23 cellular contexts compared by ENCODE assay signal in genomic region chr1:56235909-56236510, GRCh38.
A peak's percentile ranks its signal among the peaks of the same experiment; 100 is the strongest.
DNase-seq lines count a peak whose midpoint lies in the region; ATAC-seq, FAIRE-seq and TF ChIP-seq lines count a peak whose summit lies in the region.
"Had no signal": no experiment of that assay in that cellular context is flagged by ENCODE, and none has a peak within 500 bp of the region (broad histone marks: within the 10 kb centered on the region; RNA-seq: fewer than 3 reads in every experiment).

No MANE protein-coding gene starts in this region.

- POLR2A ChIA-PET in HepG2 (lab: Yijun Ruan, JAX), result interaction anchor here (0.8 kb wide), 1 partner anchor 95 kb away, joined by 3 read pairs; no protein-coding TSS in a partner anchor

- FAIRE-seq in HepG2 (lab: Jason Lieb, UNC), result peak; percentile 86
- FAIRE-seq: A549, G401.6, GM12891, GM19239 had no signal

- H3K9ac ChIP-seq in HepG2 (ENCODE audit: insufficient read depth, low read depth, low read length), result no peak overlapping the region
- H3K9ac ChIP-seq in trophoblast cell (ENCODE audit: low read length), result no peak overlapping the region

- no peak overlapping the region for H3K14ac ChIP-seq in trophoblast cell (ENCODE audit: low read length)

- no peaks in the 10 kb centered on the region for H4K20me1 ChIP-seq in HepG2 (ENCODE audit: insufficient read depth, low read length)
- H4K20me1 ChIP-seq in hepatocyte (ENCODE audit: insufficient read depth, poor library complexity, severe bottlenecking), result no peaks in the 10 kb centered on the region

- DNase-seq in HepG2 (ENCODE audit: low spot score) (peak; percentile 78), right lobe of liver (no peak), NCI-H226 (peak; percentile 5), hepatocyte (ENCODE audit: low spot score) (peak; percentile 19), trophoblast cell (peak; percentile 13 to 72), esophagus muscularis mucosa (ENCODE audit: extremely low spot score) (no peak), anterior cingulate cortex (lab: John Stamatoyannopoulos, UW) (no peak)
- DNase-seq: AML-193; CD4-positive, alpha-beta T cell; DMS153; DMS79; H7; HFFc6; KBM-7 had no signal

- peaks cover 6% of the 10 kb centered on the region for H3K79me1 ChIP-seq in trophoblast cell (ENCODE audit: low read length)

- ATAC-seq in HepG2 (peak; percentile 91), right lobe of liver (no peak), HG02588 (IDR thresholded peaks at IDR 0.05; ENCODE audit: unreplicated experiment) (no peak)
- ATAC-seq: A549, GM23338, HCT116 had no signal

- TF ChIP-seq EP300 in HepG2 (IDR thresholded peaks at IDR 0.05; ENCODE audit: low read depth in 2 of 2, low read length in 2 of 2), result peak in 1 of 2 experiments; percentile 25; a peak in 1 of 4 replicates
- no peak for TF ChIP-seq EP300 in HepG2 (CRISPR knock-in tag; IDR thresholded peaks at IDR 0.05; ENCODE audit: borderline replicate concordance)
- TF ChIP-seq EP300 in esophagus muscularis mucosa (IDR thresholded peaks at IDR 0.05), result no peak

- TF ChIP-seq POLR2A in HepG2 (IDR thresholded peaks at IDR 0.05; ENCODE audit: insufficient read depth in 1 of 2, low read depth in 2 of 2, low read length in 2 of 2) (no peak), right lobe of liver (IDR thresholded peaks at IDR 0.05) (no peak), esophagus muscularis mucosa (IDR thresholded peaks at IDR 0.05; ENCODE audit: low read depth) (no peak)

- H3K27me3 ChIP-seq in HepG2 (ENCODE audit: control insufficient read depth in 1 of 2, insufficient read depth in 2 of 2, low read length in 2 of 2), result no peaks in the 10 kb centered on the region
- no peaks in the 10 kb centered on the region for H3K27me3 ChIP-seq in right lobe of liver
- H3K27me3 ChIP-seq in hepatocyte, result no peaks in the 10 kb centered on the region
- no peaks in the 10 kb centered on the region for H3K27me3 ChIP-seq in trophoblast cell (ENCODE audit: insufficient read depth, low read length)
- H3K27me3 ChIP-seq in esophagus muscularis mucosa, result no peaks in the 10 kb centered on the region

- intact Hi-C loops in HepG2 (cut with micrococcal nuclease; ENCODE audit: unreplicated experiment) (loop anchor here (2.0 to 5.0 kb wide), 3 partner anchors 176 to 343 kb away; partner anchors contain the start of gene PLPP3), right lobe of liver (cut with DNase I) (no loop called here), esophagus muscularis mucosa (cut with DNase I) (no loop called here)

- no peak overlapping the region for H3K27ac ChIP-seq in HepG2 (ENCODE audit: extremely low read length, insufficient read depth, low read length)
- no peak overlapping the region for H3K27ac ChIP-seq in right lobe of liver
- no peak overlapping the region for H3K27ac ChIP-seq in hepatocyte
- H3K27ac ChIP-seq in trophoblast cell (ENCODE audit: low read depth, low read length), result no peak overlapping the region
- H3K27ac ChIP-seq in esophagus muscularis mucosa (replicated peaks in 1 of 4), result no peak overlapping the region
- H3K27ac ChIP-seq: 22Rv1, A549, C4-2B had no signal

- no peaks in the 10 kb centered on the region for H3K79me2 ChIP-seq in HepG2 (ENCODE audit: insufficient read depth, low read length)
- H3K79me2 ChIP-seq in hepatocyte, result no peaks in the 10 kb centered on the region
- H3K79me2 ChIP-seq in trophoblast cell (ENCODE audit: control insufficient read depth, insufficient read depth, low read length, poor library complexity), result no peaks in the 10 kb centered on the region

- no peak overlapping the region for H3K23ac ChIP-seq in trophoblast cell (ENCODE audit: low read length)

- H3K18ac ChIP-seq in trophoblast cell (ENCODE audit: low read length), result no peak overlapping the region

- no peaks in the 10 kb centered on the region for H3K9me2 ChIP-seq in hepatocyte (replicated peaks; ENCODE audit: insufficient read depth)

- H3K4ac ChIP-seq in trophoblast cell (ENCODE audit: low read depth, low read length), result no peak overlapping the region

- no peak overlapping the region for H2AFZ ChIP-seq in HepG2 (ENCODE audit: low read length)
- H2AFZ ChIP-seq in hepatocyte, result no peak overlapping the region
- H2AFZ ChIP-seq in trophoblast cell (ENCODE audit: insufficient read depth, low read length, poor library complexity), result no peak overlapping the region
- H2AFZ ChIP-seq: GM23338 had no signal

- H2BK12ac ChIP-seq in trophoblast cell (ENCODE audit: low read length), result no peak overlapping the region

- TF ChIP-seq CTCF in HepG2 (CRISPR knock-in tag; IDR thresholded peaks at IDR 0.05) (peak; percentile 64), right lobe of liver (IDR thresholded peaks at IDR 0.05) (no peak), hepatocyte (IDR thresholded peaks at IDR 0.05; ENCODE audit: poor library complexity) (no peak), esophagus muscularis mucosa (IDR thresholded peaks at IDR 0.05) (no peak)

- BruUV-seq in HepG2 (replicated peaks; lab: Mats Ljungman, UMichigan), result no TSS peak

- H3K4me1 ChIP-seq in HepG2 (ENCODE audit: insufficient read depth, low read length), result peaks cover 19% of the 10 kb centered on the region
- H3K4me1 ChIP-seq in right lobe of liver, result no peaks in the 10 kb centered on the region
- H3K4me1 ChIP-seq in hepatocyte (ENCODE audit: insufficient read depth), result no peaks in the 10 kb centered on the region
- H3K4me1 ChIP-seq in trophoblast cell (ENCODE audit: control insufficient read depth in 1 of 2, insufficient read depth in 2 of 2, low read length in 2 of 2), result peaks cover 0 to 7% of the 10 kb centered on the region in 2 experiments
- H3K4me1 ChIP-seq in esophagus muscularis mucosa, result peaks cover 0 to 3% (median 0%) of the 10 kb centered on the region in 4 donors
- H3K4me1 ChIP-seq: A549 had no signal

- H2BK5ac ChIP-seq in trophoblast cell (ENCODE audit: low read depth, low read length, poor library complexity), result no peak overlapping the region

- in situ Hi-C loops in HepG2 (cut with HindIII; ENCODE audit: extremely low pct_ligation_motif_present, low pct_unique_long_range_greater_than_20kb), result loop anchor here (10.0 kb wide), 1 partner anchor 349 kb away; no protein-coding TSS in a partner anchor

- H3K4me3 ChIP-seq in HepG2 (replicated peaks in 1 of 3; ENCODE audit: insufficient read depth in 1 of 3, low read depth in 2 of 3, low read length in 3 of 3) (no peak overlapping the region), right lobe of liver (no peak overlapping the region), hepatocyte (no peak overlapping the region), trophoblast cell (ENCODE audit: low read depth, low read length) (no peak overlapping the region), esophagus muscularis mucosa (no peak overlapping the region)
- H3K4me3 ChIP-seq: A549, GM23338 had no signal

- H4K12ac ChIP-seq in trophoblast cell (ENCODE audit: low read depth, low read length), result no peak overlapping the region

- H3K9me3 ChIP-seq in HepG2 (ENCODE audit: low read length) (no peaks in the 10 kb centered on the region), right lobe of liver (no peaks in the 10 kb centered on the region), hepatocyte (ENCODE audit: low read depth) (no peaks in the 10 kb centered on the region), trophoblast cell (ENCODE audit: insufficient read depth, low read depth, low read length) (no peaks in the 10 kb centered on the region), esophagus muscularis mucosa (peaks cover 0 to 2% (median 0%) of the 10 kb centered on the region in 4 donors)
- H3K9me3 ChIP-seq: A549 had no signal

- H4K8ac ChIP-seq in trophoblast cell (ENCODE audit: low read depth, low read length), result no peak overlapping the region

- H4K91ac ChIP-seq in trophoblast cell (ENCODE audit: low read depth, low read length), result no peak overlapping the region

- CTCF ChIA-PET in HepG2 (lab: Yijun Ruan, JAX; ENCODE audit: low intra/inter-chr PET ratio, low total read pairs), result no interaction called here

- WGBS in HepG2 (ENCODE audit: low lambda C conversion rate), result 31% methylated on average over 2 of the region's 2 CpGs
- WGBS in right lobe of liver (ENCODE audit: insufficient coverage, low coverage, low lambda C conversion rate, missing lambda C conversion rate), result 88% methylated on average over 2 of the region's 2 CpGs
- WGBS in hepatocyte (ENCODE audit: low lambda C conversion rate, missing lambda C conversion rate), result 58% methylated on average over 2 of the region's 2 CpGs
- no CpG with 5 or more reads among the region's 2 CpGs for whole genome bisulfite sequencing in trophoblast cell (ENCODE audit: extremely low coverage, insufficient coverage, insufficient read length)
- 87% methylated on average over 2 of the region's 2 CpGs for WGBS in esophagus muscularis mucosa

- H3K4me2 ChIP-seq in HepG2 (ENCODE audit: low read depth, low read length) (no peak overlapping the region), hepatocyte (no peak overlapping the region), trophoblast cell (ENCODE audit: low read length) (no peak overlapping the region)
- H3K4me2 ChIP-seq: A549, GM23338 had no signal

- H3K36me3 ChIP-seq in HepG2 (replicated peaks in 1 of 2; ENCODE audit: control insufficient read depth in 1 of 2, insufficient read depth in 2 of 2, low read length in 2 of 2) (no peaks in the 10 kb centered on the region), right lobe of liver (no peaks in the 10 kb centered on the region), hepatocyte (replicated peaks; ENCODE audit: insufficient read depth, low read depth) (no peaks in the 10 kb centered on the region), trophoblast cell (ENCODE audit: control insufficient read depth in 1 of 2, insufficient read depth in 2 of 2, low read length in 2 of 2) (no peaks in the 10 kb centered on the region), esophagus muscularis mucosa (no peaks in the 10 kb centered on the region)

- H2BK120ac ChIP-seq in trophoblast cell (ENCODE audit: insufficient read depth, low read length, poor library complexity), result peak overlapping the region; percentile 48

- no peak for TF ChIP-seq RAD21 in HepG2 (CRISPR knock-in tag; IDR thresholded peaks at IDR 0.05)

- no peak overlapping the region for H2AK5ac ChIP-seq in trophoblast cell (ENCODE audit: low read length)

TF ChIP-seq in HepG2, 621 proteins besides CTCF, POLR2A, EP300 and RAD21 (continues in another document):
- no peak for TF ChIP-seq ELF4 (CRISPR knock-in tag; IDR thresholded peaks at IDR 0.05; ENCODE audit: borderline replicate concordance)
- TF ChIP-seq KLF13 (CRISPR knock-in tag; IDR thresholded peaks at IDR 0.05), result no peak

Comparison
In these comparisons a context has a peak if more than half of its experiments do, and no peak if none do; other contexts are left out.
1. DNase-seq: peak in HepG2 (single experiment), NCI-H226 (single experiment), hepatocyte (single experiment) and trophoblast cell (2 of 2); none in right lobe of liver (0 of 3), esophagus muscularis mucosa (single experiment) and anterior cingulate cortex (0 of 58).